Comparison of ENCODE assay signal across 1 cellular context in the genomic region with DNA sequence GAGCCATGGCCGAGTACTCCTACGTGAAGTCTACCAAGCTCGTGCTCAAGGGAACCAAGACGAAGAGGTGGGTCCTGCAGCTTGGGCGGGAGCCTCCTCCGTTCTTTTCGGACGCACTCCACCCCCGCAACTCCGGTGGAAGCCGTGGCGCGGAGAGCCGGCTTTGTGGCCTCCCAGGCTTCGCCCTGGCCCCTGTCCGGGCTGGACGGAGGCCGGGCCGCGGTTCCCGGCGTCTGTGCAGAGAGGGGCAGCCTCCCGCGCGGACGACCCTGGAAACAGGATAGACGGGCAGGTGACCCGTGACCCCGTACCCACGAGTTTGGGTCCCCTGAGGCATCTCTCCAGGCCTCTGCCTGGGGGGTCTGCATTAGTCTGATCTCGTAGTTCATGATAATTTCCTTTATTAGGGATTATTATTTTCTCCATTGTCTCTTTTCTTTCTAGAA.
TF ChIP-seq lines count a peak whose summit lies in the region.

No MANE protein-coding gene starts in this region.

TF ChIP-seq in HEK293, 187 proteins besides CTCF, POLR2A, EP300 and RAD21 (continued from another document):
- TF ChIP-seq, protein P1, sequence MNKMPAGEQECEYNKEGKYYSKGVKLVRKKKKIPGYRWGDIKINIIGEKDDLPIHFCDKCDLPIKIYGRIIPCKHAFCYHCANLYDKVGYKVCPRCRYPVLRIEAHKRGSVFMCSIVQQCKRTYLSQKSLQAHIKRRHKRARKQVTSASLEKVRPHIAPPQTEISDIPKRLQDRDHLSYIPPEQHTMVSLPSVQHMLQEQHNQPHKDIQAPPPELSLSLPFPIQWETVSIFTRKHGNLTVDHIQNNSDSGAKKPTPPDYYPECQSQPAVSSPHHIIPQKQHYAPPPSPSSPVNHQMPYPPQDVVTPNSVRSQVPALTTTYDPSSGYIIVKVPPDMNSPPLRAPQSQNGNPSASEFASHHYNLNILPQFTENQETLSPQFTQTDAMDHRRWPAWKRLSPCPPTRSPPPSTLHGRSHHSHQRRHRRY (tag by site-specific recombination; IDR thresholded peaks at IDR 0.05) = no peak
- TF ChIP-seq ZNF747 (tag by site-specific recombination; IDR thresholded peaks at IDR 0.05) = no peak
- TF ChIP-seq ZSCAN23 (tag by site-specific recombination; IDR thresholded peaks at IDR 0.05) = no peak
- no peak for TF ChIP-seq ZNF121 (tag by site-specific recombination; IDR thresholded peaks at IDR 0.05)
